41 cellular contexts compared by ENCODE assay signal in the genomic region with DNA sequence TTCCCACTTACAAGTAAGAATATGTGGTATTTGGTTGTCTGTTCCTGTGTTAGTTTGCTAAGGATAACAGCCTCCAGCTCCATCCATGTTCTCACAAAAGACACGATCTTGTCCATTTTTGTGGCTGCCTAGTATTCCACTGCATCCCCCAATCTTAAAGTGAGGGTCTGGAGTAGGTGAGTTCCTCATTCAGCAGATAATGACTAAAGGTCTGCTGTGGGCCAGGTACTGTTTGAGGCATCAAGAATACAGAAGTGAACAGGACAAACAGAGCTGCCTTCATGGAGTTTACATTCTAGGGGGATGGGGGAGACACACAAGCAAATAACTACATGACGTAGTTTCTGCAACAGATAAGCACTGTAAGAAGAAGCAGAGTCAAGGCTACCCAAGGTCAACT. TPM values are rescaled to one million over a fixed set of nuclear protein-coding genes. Genes with fewer than 3 reads are reported as not detected.
"Had no signal": no experiment of that assay in that cellular context is flagged by ENCODE, and none has a peak within 500 bp of the region (broad histone marks: within the 10 kb centered on the region; RNA-seq: fewer than 3 reads in every experiment).

No MANE protein-coding gene starts in this region.

- H3K27ac Mint-ChIP-seq: activated naive CD4-positive, alpha-beta T cell treated with anti-CD3 and anti-CD28 coated beads for 36 hours; activated naive CD4-positive, alpha-beta T cell treated with anti-CD3 and anti-CD28 coated beads, Interleukin-2, amount 10 ng/mL, durations not matched to agents 7 days and 5 days; activated naive CD4-positive, alpha-beta T cell treated with anti-CD3 and anti-CD28 coated beads, Interleukin-2, amount 50 U/mL, for 24 hours; activated naive CD4-positive, alpha-beta T cell treated with anti-CD3 and anti-CD28 coated beads, Interleukin-2, amount 50 U/mL, for 72 hours; activated naive CD8-positive, alpha-beta T cell; activated naive CD8-positive, alpha-beta T cell treated with anti-CD3 and anti-CD28 coated beads for 36 hours; activated naive CD8-positive, alpha-beta T cell treated with anti-CD3 and anti-CD28 coated beads, Interleukin-2, amount 10 ng/mL, durations not matched to agents 7 days and 5 days; activated naive CD8-positive, alpha-beta T cell treated with anti-CD3 and anti-CD28 coated beads, Interleukin-2, amount 50 U/mL, for 24 hours; activated T-cell treated with anti-CD3 and anti-CD28 coated beads, Interleukin-2, amount 50 U/mL, for 24 hours; activated T-cell treated with anti-CD3 and anti-CD28 coated beads, Interleukin-2, amount 50 U/mL, for 72 hours; activated T-helper 1 cell treated with anti-CD3 and anti-CD28 coated beads, Interleukin-12 subunit alpha, Interleukin-12 subunit beta, Interleukin-2, Interleukin-4 antibody, amounts not matched to agents 30 ng/mL and 10 ng/mL and 1 ng/mL, durations not matched to agents 14 hours and 24 hours and 36 hours; activated T-helper 17 cell treated with anti-CD3 and anti-CD28 coated beads, Interleukin-2, amount 50 U/mL, for 72 hours; activated T-helper 2 cell treated with anti-CD3 and anti-CD28 coated beads, Interferon-gamma antibody, Interleukin-2, Interleukin-4, amounts not matched to agents 10 μg/mL and 5 μg/mL and 100 μg/mL, durations not matched to agents 14 hours and 24 hours and 36 hours; brain had no signal

- H3K4me3 ChIP-seq: adrenal gland, ascending aorta, body of pancreas, breast epithelium, cardiac muscle cell had no signal

- H3K36me3 ChIP-seq: adrenal gland, breast epithelium, cardiac muscle cell had no signal

- H3K4me3 Mint-ChIP-seq: activated naive CD4-positive, alpha-beta T cell treated with anti-CD3 and anti-CD28 coated beads for 36 hours; activated naive CD4-positive, alpha-beta T cell treated with anti-CD3 and anti-CD28 coated beads, Interleukin-2, amount 10 ng/mL, durations not matched to agents 7 days and 5 days; activated naive CD4-positive, alpha-beta T cell treated with anti-CD3 and anti-CD28 coated beads, Interleukin-2, amount 50 U/mL, for 24 hours; activated naive CD8-positive, alpha-beta T cell; activated naive CD8-positive, alpha-beta T cell treated with anti-CD3 and anti-CD28 coated beads for 36 hours; activated naive CD8-positive, alpha-beta T cell treated with anti-CD3 and anti-CD28 coated beads, Interleukin-2, amount 10 ng/mL, durations not matched to agents 7 days and 5 days; activated naive CD8-positive, alpha-beta T cell treated with anti-CD3 and anti-CD28 coated beads, Interleukin-2, amount 50 U/mL, for 24 hours; activated T-cell treated with anti-CD3 and anti-CD28 coated beads, Interleukin-2, amount 50 U/mL, for 24 hours; activated T-cell treated with anti-CD3 and anti-CD28 coated beads, Interleukin-2, amount 50 U/mL, for 4 hours; activated T-cell treated with anti-CD3 and anti-CD28 coated beads, Interleukin-2, amount 50 U/mL, for 72 hours; activated T-helper 1 cell treated with anti-CD3 and anti-CD28 coated beads, Interleukin-12 subunit alpha, Interleukin-12 subunit beta, Interleukin-2, Interleukin-4 antibody, amounts not matched to agents 30 ng/mL and 10 ng/mL and 1 ng/mL, durations not matched to agents 14 hours and 24 hours and 36 hours; activated T-helper 17 cell treated with anti-CD3 and anti-CD28 coated beads, Interleukin-2, amount 50 U/mL, for 72 hours; brain; central memory CD8-positive, alpha-beta T cell had no signal

- DNase-seq: activated effector memory CD4-positive, alpha-beta T cell treated with anti-CD3 and anti-CD28 coated beads, Interleukin-2, amount 50 U/mL, for 16 hours; activated effector memory CD4-positive, alpha-beta T cell treated with Interleukin-2 at 50 U/mL for 16 hours; activated gamma-delta T cell; activated gamma-delta T cell treated with Interleukin-2 at 50 U/mL for 16 hours; activated naive CD4-positive, alpha-beta T cell; activated naive CD4-positive, alpha-beta T cell treated with anti-CD3 and anti-CD28 coated beads for 36 hours; activated naive CD4-positive, alpha-beta T cell treated with anti-CD3 and anti-CD28 coated beads, Interleukin-2, amount 10 ng/mL, durations not matched to agents 7 days and 5 days; activated naive CD4-positive, alpha-beta T cell treated with anti-CD3 and anti-CD28 coated beads, Interleukin-2, amount 50 U/mL, for 16 hours; activated naive CD4-positive, alpha-beta T cell treated with Interleukin-2 at 50 U/mL for 16 hours; activated naive CD8-positive, alpha-beta T cell treated with anti-CD3 and anti-CD28 coated beads for 36 hours; activated naive CD8-positive, alpha-beta T cell treated with anti-CD3 and anti-CD28 coated beads, Interleukin-2, amount 10 ng/mL, durations not matched to agents 7 days and 5 days; activated naive CD8-positive, alpha-beta T cell treated with anti-CD3 and anti-CD28 coated beads, Interleukin-2, amount 50 U/mL, for 24 hours; activated T-cell treated with anti-CD3 and anti-CD28 coated beads, Interleukin-2, amount 50 U/mL, for 24 hours; activated T-cell treated with anti-CD3 and anti-CD28 coated beads, Interleukin-2, amount 50 U/mL, for 4 hours; activated T-cell treated with anti-CD3 and anti-CD28 coated beads, Interleukin-2, amount 50 U/mL, for 48 hours; activated T-cell treated with anti-CD3 and anti-CD28 coated beads, Interleukin-2, amount 50 U/mL, for 72 hours; adrenal gland; amniotic stem cell; amygdala; anterior cingulate cortex; aorta; body of pancreas; brain microvascular endothelial cell; caudate nucleus; central memory CD4-positive, alpha-beta T cell; cerebellar nuclear complex had no signal

- H3K4me1 ChIP-seq: adrenal gland, ascending aorta, breast epithelium had no signal

- H3K27ac ChIP-seq: adrenal gland, ascending aorta, body of pancreas, brain microvascular endothelial cell, breast epithelium, cardiac muscle cell had no signal

- H3K27me3 Mint-ChIP-seq: activated naive CD4-positive, alpha-beta T cell treated with anti-CD3 and anti-CD28 coated beads, Interleukin-2, amount 10 ng/mL, durations not matched to agents 7 days and 5 days; activated naive CD4-positive, alpha-beta T cell treated with anti-CD3 and anti-CD28 coated beads, Interleukin-2, amount 50 U/mL, for 24 hours; activated naive CD8-positive, alpha-beta T cell; activated naive CD8-positive, alpha-beta T cell treated with anti-CD3 and anti-CD28 coated beads for 36 hours; activated naive CD8-positive, alpha-beta T cell treated with anti-CD3 and anti-CD28 coated beads, Interleukin-2, amount 10 ng/mL, durations not matched to agents 7 days and 5 days; activated naive CD8-positive, alpha-beta T cell treated with anti-CD3 and anti-CD28 coated beads, Interleukin-2, amount 50 U/mL, for 24 hours; activated T-cell treated with anti-CD3 and anti-CD28 coated beads, Interleukin-2, amount 50 U/mL, for 24 hours; activated T-helper 17 cell treated with anti-CD3 and anti-CD28 coated beads, Interleukin-2, amount 50 U/mL, for 72 hours; central memory CD8-positive, alpha-beta T cell had no signal

- H3K4me1 Mint-ChIP-seq: activated naive CD4-positive, alpha-beta T cell treated with anti-CD3 and anti-CD28 coated beads, Interleukin-2, amount 10 ng/mL, durations not matched to agents 7 days and 5 days; activated naive CD4-positive, alpha-beta T cell treated with anti-CD3 and anti-CD28 coated beads, Interleukin-2, amount 50 U/mL, for 24 hours; activated naive CD8-positive, alpha-beta T cell treated with anti-CD3 and anti-CD28 coated beads for 36 hours; activated naive CD8-positive, alpha-beta T cell treated with anti-CD3 and anti-CD28 coated beads, Interleukin-2, amount 50 U/mL, for 24 hours; activated T-helper 17 cell treated with anti-CD3 and anti-CD28 coated beads, Interleukin-2, amount 50 U/mL, for 72 hours; central memory CD8-positive, alpha-beta T cell had no signal

- ATAC-seq: activated naive CD4-positive, alpha-beta T cell treated with anti-CD3 and anti-CD28 coated beads, Interleukin-2, amount 50 U/mL, for 72 hours; activated naive CD8-positive, alpha-beta T cell treated with anti-CD3 and anti-CD28 coated beads, Interleukin-2, amount 50 U/mL, for 24 hours; activated T-cell treated with anti-CD3 and anti-CD28 coated beads, Interleukin-2, amount 50 U/mL, for 4 hours; activated T-cell treated with anti-CD3 and anti-CD28 coated beads, Interleukin-2, amount 50 U/mL, for 72 hours; activated T-helper 17 cell treated with anti-CD3 and anti-CD28 coated beads, Interleukin-2, amount 50 U/mL, for 72 hours; body of pancreas had no signal

- H3K9me3 Mint-ChIP-seq: activated naive CD4-positive, alpha-beta T cell treated with anti-CD3 and anti-CD28 coated beads for 36 hours; activated naive CD4-positive, alpha-beta T cell treated with anti-CD3 and anti-CD28 coated beads, Interleukin-2, amount 10 ng/mL, durations not matched to agents 7 days and 5 days; activated naive CD4-positive, alpha-beta T cell treated with anti-CD3 and anti-CD28 coated beads, Interleukin-2, amount 50 U/mL, for 24 hours; activated naive CD4-positive, alpha-beta T cell treated with anti-CD3 and anti-CD28 coated beads, Interleukin-2, amount 50 U/mL, for 72 hours; activated naive CD8-positive, alpha-beta T cell treated with anti-CD3 and anti-CD28 coated beads for 36 hours; activated naive CD8-positive, alpha-beta T cell treated with anti-CD3 and anti-CD28 coated beads, Interleukin-2, amount 50 U/mL, for 24 hours; activated T-cell treated with anti-CD3 and anti-CD28 coated beads, Interleukin-2, amount 50 U/mL, for 24 hours; activated T-cell treated with anti-CD3 and anti-CD28 coated beads, Interleukin-2, amount 50 U/mL, for 4 hours; activated T-cell treated with anti-CD3 and anti-CD28 coated beads, Interleukin-2, amount 50 U/mL, for 72 hours; activated T-helper 1 cell treated with anti-CD3 and anti-CD28 coated beads, Interleukin-12 subunit alpha, Interleukin-12 subunit beta, Interleukin-2, Interleukin-4 antibody, amounts not matched to agents 30 ng/mL and 10 ng/mL and 1 ng/mL, durations not matched to agents 14 hours and 24 hours and 36 hours; activated T-helper 17 cell treated with anti-CD3 and anti-CD28 coated beads, Interleukin-2, amount 50 U/mL, for 72 hours; activated T-helper 2 cell treated with anti-CD3 and anti-CD28 coated beads, Interferon-gamma antibody, Interleukin-2, Interleukin-4, amounts not matched to agents 10 μg/mL and 5 μg/mL and 100 μg/mL, durations not matched to agents 14 hours and 24 hours and 36 hours; central memory CD8-positive, alpha-beta T cell had no signal

- H3K27me3 ChIP-seq: adrenal gland, ascending aorta, body of pancreas, brain microvascular endothelial cell, breast epithelium, cardiac muscle cell had no signal

- H3K9me3 ChIP-seq: adrenal gland, ascending aorta, body of pancreas, breast epithelium had no signal

- FAIRE-seq: astrocyte, bronchial epithelial cell had no signal

RNA-seq across cellular contexts. Expression of a gene that starts 24.3 kb away (rescaled TPM):
- total RNA-seq: activated naive CD4-positive, alpha-beta T cell treated with anti-CD3 and anti-CD28 coated beads for 36 hours; activated naive CD4-positive, alpha-beta T cell treated with anti-CD3 and anti-CD28 coated beads, Interleukin-2, amount 50 U/mL, for 72 hours; activated naive CD8-positive, alpha-beta T cell treated with anti-CD3 and anti-CD28 coated beads for 36 hours; activated naive CD8-positive, alpha-beta T cell treated with anti-CD3 and anti-CD28 coated beads, Interleukin-2, amount 10 ng/mL, durations not matched to agents 7 days and 5 days; activated T-cell treated with anti-CD3 and anti-CD28 coated beads, Interleukin-2, amount 50 U/mL, for 4 hours; activated T-cell treated with anti-CD3 and anti-CD28 coated beads, Interleukin-2, amount 50 U/mL, for 72 hours; activated T-helper 1 cell treated with anti-CD3 and anti-CD28 coated beads, Interleukin-12 subunit alpha, Interleukin-12 subunit beta, Interleukin-2, Interleukin-4 antibody, amounts not matched to agents 30 ng/mL and 10 ng/mL and 1 ng/mL, durations not matched to agents 14 hours and 24 hours and 36 hours; activated T-helper 17 cell treated with anti-CD3 and anti-CD28 coated beads, Interleukin-2, amount 50 U/mL, for 72 hours; activated T-helper 2 cell treated with anti-CD3 and anti-CD28 coated beads, Interferon-gamma antibody, Interleukin-2, Interleukin-4, amounts not matched to agents 10 μg/mL and 5 μg/mL and 100 μg/mL, durations not matched to agents 14 hours and 24 hours and 36 hours; adrenal gland; aorta; ascending aorta; cardiac muscle cell; cerebellum; chondrocyte had no signal
- polyA plus RNA-seq: adrenal gland had no signal
